10 cellular contexts compared by ENCODE assay signal in the genomic region with DNA sequence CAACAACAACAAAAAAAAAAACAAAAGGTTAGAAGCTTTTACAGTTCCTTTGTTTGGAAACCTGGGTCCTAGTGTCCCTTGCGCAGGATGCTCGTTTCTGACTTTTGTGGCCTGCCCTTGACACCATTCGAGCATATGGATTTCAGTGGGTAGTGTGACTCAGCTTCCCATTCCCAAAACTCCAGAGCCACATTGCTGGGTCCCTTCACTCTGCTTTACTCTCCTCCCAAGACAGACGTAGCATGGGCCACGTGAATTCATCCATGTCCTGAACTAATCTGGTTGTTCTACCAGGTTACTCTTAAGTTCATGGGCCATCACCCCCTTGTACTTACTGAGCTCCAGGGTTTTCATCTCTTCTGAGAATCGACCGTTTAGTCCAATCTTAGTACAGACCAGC.
DNase-seq lines count a peak whose midpoint lies in the region; ATAC-seq and TF ChIP-seq lines count a peak whose summit lies in the region.
"Had no signal": no experiment of that assay in that cellular context is flagged by ENCODE, and none has a peak within 500 bp of the region (broad histone marks: within the 10 kb centered on the region; RNA-seq: fewer than 3 reads in every experiment).

No MANE protein-coding gene starts in this region.

- peak overlapping the region; percentile 18 for H3K27ac ChIP-seq in fibroblast of lung (ENCODE audit: insufficient read depth, low read length)

- H3K27me3 Mint-ChIP-seq in activated CD4-positive, alpha-beta T cell treated with anti-CD3 and anti-CD28 coated beads, Interleukin-2, amount 10 ng/mL, durations not matched to agents 7 days and 5 days: peaks cover 8% of the 10 kb centered on the region
- H3K27me3 Mint-ChIP-seq in stimulated activated memory B cell treated with anti-CD40 and anti-IgM and Interleukin-4, amounts not matched to agents 10 μg/mL and 1 μg/mL and 100 μg/mL, for 72 hours: no peaks in the 10 kb centered on the region

- peak overlapping the region in 2 of 4 experiments; percentile 43 to 46 for H3K4me3 ChIP-seq in fibroblast of lung (replicated peaks in 1 of 4; ENCODE audit: control extremely low read depth in 1 of 4, insufficient read depth in 1 of 4, low read depth in 3 of 4, low read length in 4 of 4)
- H3K4me3 ChIP-seq: lung had no signal

- DNase-seq in activated CD4-positive, alpha-beta T cell treated with anti-CD3 and anti-CD28 coated beads, Interleukin-2, amount 10 ng/mL, durations not matched to agents 7 days and 5 days: no peak
- no peak for DNase-seq in activated CD4-positive, alpha-beta T cell treated with anti-CD3 and anti-CD28 coated beads for 48 hours
- DNase-seq in SK-N-DZ (ENCODE audit: low spot score) (peak; percentile 25), fibroblast of lung (ENCODE audit: low read depth in 2 of 2) (no peak), COLO829 (ENCODE audit: low spot score) (no peak), islet precursor cell (no peak)
- DNase-seq: effector CD8-positive, alpha-beta T cell had no signal

- H3K27me3 ChIP-seq in fibroblast of lung (ENCODE audit: control insufficient read depth, insufficient read depth, low read length): no peaks in the 10 kb centered on the region

- peak overlapping the region; percentile 67 for H3K4me3 Mint-ChIP-seq in activated CD4-positive, alpha-beta T cell treated with anti-CD3 and anti-CD28 coated beads, Interleukin-2, amount 10 ng/mL, durations not matched to agents 7 days and 5 days
- peak overlapping the region; percentile 71 for H3K4me3 Mint-ChIP-seq in stimulated activated memory B cell treated with anti-CD40 and anti-IgM and Interleukin-4, amounts not matched to agents 10 μg/mL and 1 μg/mL and 100 μg/mL, for 72 hours

- TF ChIP-seq CTCF in fibroblast of lung (conservative IDR thresholded peaks at IDR 0.05 in 1 of 2, IDR thresholded peaks at IDR 0.05 in 1 of 2; ENCODE audit: low read depth in 1 of 2, low read length in 2 of 2): no peak

- peaks cover 7% of the 10 kb centered on the region for H3K4me1 ChIP-seq in fibroblast of lung (ENCODE audit: control insufficient read depth, extremely low read depth, insufficient read depth, low read length)

- no peaks in the 10 kb centered on the region for H3K36me3 Mint-ChIP-seq in activated CD4-positive, alpha-beta T cell treated with anti-CD3 and anti-CD28 coated beads, Interleukin-2, amount 10 ng/mL, durations not matched to agents 7 days and 5 days (ENCODE audit: low read depth)
- H3K36me3 Mint-ChIP-seq in stimulated activated memory B cell treated with anti-CD40 and anti-IgM and Interleukin-4, amounts not matched to agents 10 μg/mL and 1 μg/mL and 100 μg/mL, for 72 hours: no peaks in the 10 kb centered on the region

- H3K9ac ChIP-seq in fibroblast of lung (ENCODE audit: insufficient read depth, low read length): no peak overlapping the region

- peak overlapping the region; percentile 73 for H3K4me2 ChIP-seq in fibroblast of lung (ENCODE audit: extremely low read depth, insufficient read depth, low read length)

- H3K9me3 ChIP-seq in fibroblast of lung (ENCODE audit: control insufficient read depth, insufficient read depth, low read depth, low read length): no peaks in the 10 kb centered on the region

- no peaks in the 10 kb centered on the region for H3K36me3 ChIP-seq in fibroblast of lung (ENCODE audit: control insufficient read depth, insufficient read depth, low read length)

- ATAC-seq in stimulated activated memory B cell treated with anti-CD40 and anti-IgM and Interleukin-4, amounts not matched to agents 10 μg/mL and 1 μg/mL and 100 μg/mL, for 72 hours: no peak
- ATAC-seq in GM18519 (IDR thresholded peaks at IDR 0.05; ENCODE audit: low FRiP score, unreplicated experiment): no peak

- no peaks in the 10 kb centered on the region for H3K79me2 ChIP-seq in fibroblast of lung (ENCODE audit: control insufficient read depth, insufficient read depth, low read length)

- H4K20me1 ChIP-seq in fibroblast of lung (ENCODE audit: control insufficient read depth, extremely low read depth, insufficient read depth, low read length): no peaks in the 10 kb centered on the region

- H3K27ac Mint-ChIP-seq in activated CD4-positive, alpha-beta T cell treated with anti-CD3 and anti-CD28 coated beads, Interleukin-2, amount 10 ng/mL, durations not matched to agents 7 days and 5 days: peak overlapping the region; percentile 54
- H3K27ac Mint-ChIP-seq in stimulated activated memory B cell treated with anti-CD40 and anti-IgM and Interleukin-4, amounts not matched to agents 10 μg/mL and 1 μg/mL and 100 μg/mL, for 72 hours: peak overlapping the region; percentile 87

- H3K4me1 Mint-ChIP-seq in activated CD4-positive, alpha-beta T cell treated with anti-CD3 and anti-CD28 coated beads, Interleukin-2, amount 10 ng/mL, durations not matched to agents 7 days and 5 days: peaks cover 22% of the 10 kb centered on the region
- peaks cover 57% of the 10 kb centered on the region for H3K4me1 Mint-ChIP-seq in stimulated activated memory B cell treated with anti-CD40 and anti-IgM and Interleukin-4, amounts not matched to agents 10 μg/mL and 1 μg/mL and 100 μg/mL, for 72 hours

- POLR2A ChIA-PET in activated CD4-positive, alpha-beta T cell treated with anti-CD3 and anti-CD28 coated beads, Interleukin-2, amount 10 ng/mL, durations not matched to agents 7 days and 5 days (lab: Charles Lee): interaction anchor here (1.0 kb wide), 1 partner anchor 40 kb away, joined by 3 read pairs; no protein-coding TSS in a partner anchor

- no peaks in the 10 kb centered on the region for H3K9me3 Mint-ChIP-seq in activated CD4-positive, alpha-beta T cell treated with anti-CD3 and anti-CD28 coated beads, Interleukin-2, amount 10 ng/mL, durations not matched to agents 7 days and 5 days
- H3K9me3 Mint-ChIP-seq in stimulated activated memory B cell treated with anti-CD40 and anti-IgM and Interleukin-4, amounts not matched to agents 10 μg/mL and 1 μg/mL and 100 μg/mL, for 72 hours: no peaks in the 10 kb centered on the region

- H2AFZ ChIP-seq in fibroblast of lung (ENCODE audit: low read length): no peak overlapping the region

- CTCF ChIA-PET in activated CD4-positive, alpha-beta T cell treated with anti-CD3 and anti-CD28 coated beads, Interleukin-2, amount 10 ng/mL, durations not matched to agents 7 days and 5 days (lab: Charles Lee): interaction anchor here (0.7 to 1.5 kb wide), 4 partner anchors 9 to 951 kb away, joined by 3 to 4 read pairs (median 4); no protein-coding TSS in a partner anchor
